In the genomic region with DNA sequence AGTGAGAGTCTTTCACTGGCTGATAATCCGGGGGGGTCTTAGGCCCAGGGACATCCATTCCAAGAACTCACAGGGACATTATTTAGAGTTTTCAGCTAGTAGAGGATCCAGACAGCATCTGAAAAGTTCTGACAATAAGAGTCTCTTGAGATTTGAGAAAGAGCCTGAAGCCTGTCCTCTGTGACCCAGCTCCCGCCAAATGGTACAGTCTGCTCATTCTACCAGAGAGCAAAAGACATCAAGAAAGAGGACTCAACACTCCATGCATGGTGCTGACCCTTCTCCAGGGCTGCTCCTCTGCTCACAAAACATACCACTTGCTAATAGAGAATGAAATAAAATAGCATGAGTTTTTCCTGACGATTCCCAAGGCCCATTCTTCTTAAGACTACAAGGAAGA, we compare ENCODE assay signal across 32 cellular contexts.
"Had no signal": no experiment of that assay in that cellular context is flagged by ENCODE, and none has a peak within 500 bp of the region (broad histone marks: within the 10 kb centered on the region; RNA-seq: fewer than 3 reads in every experiment).

No MANE protein-coding gene starts in this region.

- H3K27ac ChIP-seq: adrenal gland, body of pancreas, brain microvascular endothelial cell, breast epithelium, VCaP had no signal

- H3K9me3 ChIP-seq: adrenal gland, body of pancreas, breast epithelium had no signal

- H3K4me1 ChIP-seq: adrenal gland, body of pancreas, breast epithelium had no signal

- H3K27me3 ChIP-seq: adrenal gland, body of pancreas, brain microvascular endothelial cell, breast epithelium had no signal

- H3K4me3 ChIP-seq: adrenal gland, body of pancreas, breast epithelium had no signal

- DNase-seq: activated B cell treated with CpG ODN at 0.5 μM for 24 hours; activated CD4-positive, alpha-beta memory T cell treated with anti-CD3 and anti-CD28 coated beads for 36 hours; activated CD4-positive, alpha-beta T cell treated with anti-CD3 and anti-CD28 coated beads for 4 hours; activated CD4-positive, alpha-beta T cell treated with anti-CD3 and anti-CD28 coated beads, Interleukin-2, amount 10 ng/mL, durations not matched to agents 24 days and 14 days; activated CD4-positive, alpha-beta T cell treated with anti-CD3 and anti-CD28 coated beads, Interleukin-2, amount 50 U/mL, for 1 hour; activated CD4-positive, alpha-beta T cell treated with anti-CD3 and anti-CD28 coated beads, Interleukin-2, amount 50 U/mL, for 4 hours; activated CD4-positive, CD25-positive, alpha-beta regulatory T cell treated with anti-CD3 and anti-CD28 coated beads, Interleukin-2, amount 50 U/mL, for 72 hours; activated CD8-positive, alpha-beta memory T cell treated with anti-CD3 and anti-CD28 coated beads, Interleukin-2, amount 50 U/mL, for 4 hours; activated CD8-positive, alpha-beta T cell treated with anti-CD3 and anti-CD28 coated beads for 36 hours; activated effector memory CD4-positive, alpha-beta T cell treated with anti-CD3 and anti-CD28 coated beads, Interleukin-2, amount 50 U/mL, for 16 hours; activated gamma-delta T cell treated with Interleukin-2 at 50 U/mL for 16 hours; activated naive CD4-positive, alpha-beta T cell; activated naive CD4-positive, alpha-beta T cell treated with anti-CD3 and anti-CD28 coated beads for 36 hours; activated naive CD4-positive, alpha-beta T cell treated with anti-CD3 and anti-CD28 coated beads, Interleukin-2, amount 50 U/mL, for 16 hours; activated naive CD8-positive, alpha-beta T cell treated with anti-CD3 and anti-CD28 coated beads for 36 hours; activated T-cell treated with anti-CD3 and anti-CD28 coated beads for 4 hours; activated T-cell treated with anti-CD3 and anti-CD28 coated beads, Interleukin-2, amount 50 U/mL, for 1 hour; activated T-cell treated with anti-CD3 and anti-CD28 coated beads, Interleukin-2, amount 50 U/mL, for 4 hours; activated T-cell treated with anti-CD3 and anti-CD28 coated beads, Interleukin-2, amount 50 U/mL, for 72 hours; adrenal gland; amniotic stem cell; aorta; body of pancreas; caudate nucleus; T-helper 1 cell; T-helper 2 cell; T-helper 9 cell had no signal

- H3K36me3 ChIP-seq: adrenal gland, brain microvascular endothelial cell, breast epithelium had no signal

- ATAC-seq: activated CD8-positive, alpha-beta T cell treated with anti-CD3 and anti-CD28 coated beads for 36 hours; activated naive CD4-positive, alpha-beta T cell treated with anti-CD3 and anti-CD28 coated beads, Interleukin-2, amount 50 U/mL, for 72 hours; activated T-cell treated with anti-CD3 and anti-CD28 coated beads, Interleukin-2, amount 50 U/mL, for 4 hours; activated T-cell treated with anti-CD3 and anti-CD28 coated beads, Interleukin-2, amount 50 U/mL, for 72 hours; activated T-helper 17 cell treated with anti-CD3 and anti-CD28 coated beads, Interleukin-2, amount 50 U/mL, for 72 hours; body of pancreas had no signal
